Comparison of ENCODE assay signal across 8 cellular contexts in genomic region chr5:168578006-168578405, GRCh38. TPM values are rescaled to one million over a fixed set of nuclear protein-coding genes. Genes with fewer than 3 reads are reported as not detected.
DNase-seq lines count a peak whose midpoint lies in the region; ATAC-seq and TF ChIP-seq lines count a peak whose summit lies in the region.

No MANE protein-coding gene starts in this region.

- WGBS in esophagus muscularis mucosa, result 27% methylated on average over 3 of the region's 3 CpGs

- no peaks in the 10 kb centered on the region for H3K9me3 ChIP-seq in PC-9 (ENCODE audit: insufficient read depth, low read depth)
- H3K9me3 ChIP-seq in esophagus muscularis mucosa, result no peaks in the 10 kb centered on the region

- no peak for TF ChIP-seq EP300 in esophagus muscularis mucosa (IDR thresholded peaks at IDR 0.05)

- no peak for TF ChIP-seq CTCF in GM12865 (IDR thresholded peaks at IDR 0.05; ENCODE audit: insufficient read depth, low read depth, low read length, missing control alignments)
- TF ChIP-seq CTCF in PC-9 (conservative IDR thresholded peaks at IDR 0.05), result no peak
- TF ChIP-seq CTCF in esophagus muscularis mucosa (IDR thresholded peaks at IDR 0.05), result no peak
- TF ChIP-seq CTCF in osteocyte (IDR thresholded peaks at IDR 0.05), result no peak
- TF ChIP-seq CTCF in omental fat pad (IDR thresholded peaks at IDR 0.05), result no peak

- H3K27ac ChIP-seq in PC-9 (peak overlapping the region; percentile 80; the same call in 1 of the 2 replicates), esophagus muscularis mucosa (replicated peaks in 1 of 4) (peak overlapping the region in 2 of 4 donors; percentile 97)

- intact Hi-C loops in PC-9 (cut with micrococcal nuclease; ENCODE audit: unreplicated experiment), result loop anchor here (1.0 to 10.0 kb wide), 4 partner anchors 93 to 773 kb away; partner anchors contain the start of gene RARS1
- intact Hi-C loops in esophagus muscularis mucosa (cut with DNase I), result loop anchor here (5.0 kb wide), 1 partner anchor 91 kb away; the partner anchor contains the start of gene RARS1

- TF ChIP-seq POLR2A in esophagus muscularis mucosa (IDR thresholded peaks at IDR 0.05; ENCODE audit: low read depth), result no peak

- H3K4me1 Mint-ChIP-seq in osteocyte (ENCODE audit: unreplicated experiment), result peaks cover 41% of the 10 kb centered on the region

- H3K27ac Mint-ChIP-seq in osteocyte (ENCODE audit: unreplicated experiment), result peak overlapping the region; percentile 75

- H3K4me3 Mint-ChIP-seq in osteocyte (ENCODE audit: unreplicated experiment), result peak overlapping the region; percentile 84

- POLR2A ChIA-PET in PC-9 (lab: Charles Lee; ENCODE audit: unreplicated experiment), result no interaction called here

- peaks cover 6% of the 10 kb centered on the region; the same call in 1 of the 2 replicates for H3K36me3 ChIP-seq in PC-9 (ENCODE audit: low read depth)
- H3K36me3 ChIP-seq in esophagus muscularis mucosa, result no peaks in the 10 kb centered on the region

- no TSS peak for BruUV-seq in PC-9 (replicated peaks; lab: Mats Ljungman, UMichigan)

- H3K4me3 ChIP-seq in GM12865 (ENCODE audit: low read depth, low read length) (peak overlapping the region; percentile 80), PC-9 (peak overlapping the region; percentile 99), esophagus muscularis mucosa (peak overlapping the region; percentile 91 to 98 (median 94))

- no peaks in the 10 kb centered on the region for H3K36me3 Mint-ChIP-seq in osteocyte (ENCODE audit: unreplicated experiment)

- H4K20me1 ChIP-seq in PC-9 (ENCODE audit: insufficient read depth), result peaks cover 40% of the 10 kb centered on the region

- H3F3A ChIP-seq in PC-9 (ENCODE audit: insufficient read depth, low read depth), result no peaks in the 10 kb centered on the region

- 0 out of 2 replicates have a peak overlapping the region, but pooled peaks have one; percentile 76 for H2AFZ ChIP-seq in PC-9

- DNase-seq in GM12865 (ENCODE audit: low read depth) (peak; percentile 11), PC-9 (peak in 1 of 2 experiments; percentile 43), esophagus muscularis mucosa (ENCODE audit: extremely low spot score) (no peak), osteocyte (ENCODE audit: extremely low spot score, unreplicated experiment) (no peak), DMS79 (lab: John Stamatoyannopoulos, UW) (no peak), AG20443 (ENCODE audit: low spot score) (no peak), omental fat pad (ENCODE audit: low spot score) (no peak)

- H3K27me3 ChIP-seq in PC-9 (ENCODE audit: insufficient read depth, low read depth), result no peaks in the 10 kb centered on the region
- H3K27me3 ChIP-seq in esophagus muscularis mucosa, result no peaks in the 10 kb centered on the region

- H3K4me1 ChIP-seq in PC-9 (replicated peaks; ENCODE audit: insufficient read depth) (peaks cover 26% of the 10 kb centered on the region), esophagus muscularis mucosa (peaks cover 24 to 44% (median 31%) of the 10 kb centered on the region in 4 donors)

- CTCF ChIA-PET in PC-9 (lab: Charles Lee), result no interaction called here

- H3K9me2 ChIP-seq in PC-9 (ENCODE audit: insufficient read depth), result no peaks in the 10 kb centered on the region

- ATAC-seq in GM19452 (IDR thresholded peaks at IDR 0.05; ENCODE audit: unreplicated experiment) (no peak), omental fat pad (ENCODE audit: low FRiP score) (no peak)

- no peaks in the 10 kb centered on the region for H3K9me3 Mint-ChIP-seq in osteocyte (ENCODE audit: unreplicated experiment)

- peaks cover 50% of the 10 kb centered on the region for H3K79me2 ChIP-seq in PC-9 (ENCODE audit: low read depth)

- no peaks in the 10 kb centered on the region for H3K27me3 Mint-ChIP-seq in osteocyte (ENCODE audit: unreplicated experiment)

- peak overlapping the region; percentile 98 for H3K4me2 ChIP-seq in PC-9

RNA-seq across cellular contexts. Expression of gene PANK3, which starts 1.2 kb away (rescaled TPM):
- total RNA-seq in PC-9 (2021) (44.6 and 60.8 TPM in 2 replicates), esophagus muscularis mucosa (10 to 100 TPM; 26.0 to 34.5 (median 29.4) TPM), osteocyte (70.8 and 73.3 TPM in 2 replicates), omental fat pad (10 to 100 TPM; 22.5 to 39.9 (median 28.4) TPM)

RNA-seq across cellular contexts. Expression of gene FBLL1, which starts 48.9 kb away (rescaled TPM):
- total RNA-seq in PC-9 (2021) (not detected in 2 replicates), esophagus muscularis mucosa (under 1 TPM in 2 of 4 donors, not detected in 2; 0.29 to 0.33 TPM), osteocyte (3.8 and 4.6 TPM in 2 replicates), omental fat pad (under 1 TPM in 2 of 4 donors, not detected in 2; 0.46 to 0.84 TPM)
